1 cellular context compared by ENCODE assay signal in genomic region chr2:242075163-242075562, GRCh38.
TF ChIP-seq lines count a peak whose summit lies in the region.

No MANE protein-coding gene starts in this region.

TF ChIP-seq in GM23338, 12 proteins besides CTCF, POLR2A, EP300 and RAD21 (continued from another document):
- TF ChIP-seq ZNF462 (CRISPR knock-in tag; IDR thresholded peaks at IDR 0.05) = no peak
- TF ChIP-seq ZNF331 (CRISPR knock-in tag; IDR thresholded peaks at IDR 0.05; ENCODE audit: low read depth) = no peak
- no peak for TF ChIP-seq ZNF114 (CRISPR knock-in tag; IDR thresholded peaks at IDR 0.05)
